ENCODE assay signal across 25 cellular contexts in the genomic region with DNA sequence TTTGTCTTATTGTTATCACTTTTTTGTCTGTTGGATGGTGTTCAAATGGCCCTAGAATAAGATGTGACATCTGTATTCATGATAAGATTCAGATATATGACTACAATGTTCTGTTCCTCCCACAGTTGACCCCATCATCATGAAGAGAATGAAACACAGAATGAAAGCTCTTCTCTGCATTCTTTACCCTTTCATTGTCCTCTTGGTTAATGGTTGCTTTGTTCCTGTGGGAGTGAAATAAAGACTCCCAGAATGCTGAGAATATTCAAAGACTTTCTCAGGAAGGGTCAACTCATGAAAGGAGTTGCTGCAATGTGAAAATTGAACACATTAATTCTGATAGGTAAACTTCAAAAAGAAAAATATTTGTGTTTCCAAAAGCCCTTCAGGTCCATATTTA.
"Had no signal": no experiment of that assay in that cellular context is flagged by ENCODE, and none has a peak within 500 bp of the region (broad histone marks: within the 10 kb centered on the region; RNA-seq: fewer than 3 reads in every experiment).

No MANE protein-coding gene starts in this region.

- H3K9me3 ChIP-seq: esophagus muscularis mucosa, left ventricle myocardium inferior, lower lobe of right lung, neutrophil, right atrium auricular region, sigmoid colon, stomach, thoracic aorta, transverse colon had no signal

- H3K36me3 ChIP-seq: esophagus muscularis mucosa, left ventricle myocardium inferior, lower lobe of right lung, neutrophil, right atrium auricular region, sigmoid colon, stomach, thoracic aorta, transverse colon had no signal

- H3K27me3 Mint-ChIP-seq: central memory CD8-positive, alpha-beta T cell; memory B cell had no signal

- H3K9me3 Mint-ChIP-seq: mesothelial cell of epicardium had no signal

- H3K27me3 ChIP-seq: dorsolateral prefrontal cortex, esophagus muscularis mucosa, neutrophil, right atrium auricular region, sigmoid colon, stomach, transverse colon had no signal

- DNase-seq: cortex of kidney; dorsolateral prefrontal cortex; effector CD8-positive, alpha-beta T cell; foreskin fibroblast; islet precursor cell; left ventricle myocardium inferior; lower lobe of right lung; natural killer cell; posterior cingulate gyrus; sigmoid colon; stimulated activated CD4-positive, alpha-beta T cell treated with anti-CD3 and anti-CD28 coated beads, Interleukin-2, amount 100 ng/mL, for 24 hours; stimulated activated CD4-positive, alpha-beta T cell treated with anti-CD3 and anti-CD28 coated beads, Interleukin-4, amount 100 ng/mL, for 4 hours; stimulated activated naive CD4-positive, alpha-beta T cell; stomach; substantia nigra; transverse colon had no signal

- H3K4me3 Mint-ChIP-seq: central memory CD8-positive, alpha-beta T cell; memory B cell; mesothelial cell of epicardium; natural killer cell had no signal

- H3K4me1 ChIP-seq: esophagus muscularis mucosa, left ventricle myocardium inferior, lower lobe of right lung, right atrium auricular region, stomach, transverse colon had no signal

- H3K4me1 Mint-ChIP-seq: central memory CD8-positive, alpha-beta T cell; memory B cell; mesothelial cell of epicardium; natural killer cell had no signal

- H3K27ac ChIP-seq: dorsolateral prefrontal cortex, epithelial cell of prostate, esophagus muscularis mucosa, left ventricle myocardium inferior, lower lobe of right lung, neutrophil, right atrium auricular region, sigmoid colon, skin epidermis, stomach, thoracic aorta, transverse colon had no signal

- ATAC-seq: lower lobe of right lung, natural killer cell had no signal

- H3K36me3 Mint-ChIP-seq: memory B cell, mesothelial cell of epicardium, natural killer cell had no signal

- H3K27ac Mint-ChIP-seq: memory B cell, mesothelial cell of epicardium, natural killer cell had no signal

- H3K4me3 ChIP-seq: dorsolateral prefrontal cortex, esophagus muscularis mucosa, left ventricle myocardium inferior, lower lobe of right lung, right atrium auricular region, sigmoid colon, skin epidermis, stomach, thoracic aorta, transverse colon had no signal
